ENCODE assay signal across 8 cellular contexts in the genomic region with DNA sequence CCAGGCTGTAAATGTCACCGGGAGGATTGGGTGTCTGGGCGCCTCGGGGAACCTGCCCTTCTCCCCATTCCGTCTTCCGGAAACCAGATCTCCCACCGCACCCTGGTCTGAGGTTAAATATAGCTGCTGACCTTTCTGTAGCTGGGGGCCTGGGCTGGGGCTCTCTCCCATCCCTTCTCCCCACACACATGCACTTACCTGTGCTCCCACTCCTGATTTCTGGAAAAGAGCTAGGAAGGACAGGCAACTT. TPM values are rescaled to one million over a fixed set of nuclear protein-coding genes. Genes with fewer than 3 reads are reported as not detected.
DNase-seq lines count a peak whose midpoint lies in the region; ATAC-seq and TF ChIP-seq lines count a peak whose summit lies in the region.

No MANE protein-coding gene starts in this region.

- H3K36me3 ChIP-seq in cardiac muscle cell = peaks cover 32% of the 10 kb centered on the region
- H3K36me3 ChIP-seq in mesodermal cell (ENCODE audit: control insufficient read depth, insufficient read depth, low read length) = peaks cover 63% of the 10 kb centered on the region
- H3K36me3 ChIP-seq in urinary bladder (ENCODE audit: insufficient read depth) = no peaks in the 10 kb centered on the region

- WGBS in mesodermal cell (ENCODE audit: insufficient coverage in 2 of 2), 2 experiments = 0% methylated on average over 2 to 6 of the region's 6 CpGs
- 4% methylated on average over 6 of the region's 6 CpGs for WGBS in urinary bladder

- no peak for ATAC-seq in Right ventricle myocardium inferior

- POLR2A ChIA-PET in MCF 10A (lab: Yijun Ruan, JAX) = interaction anchor here (0.6 to 7.0 kb wide), 19 partner anchors 12 to 188 kb away, joined by 3 to 74 read pairs (median 7); a partner anchor contains a TSS

- TF ChIP-seq CTCF in cardiac muscle cell (IDR thresholded peaks at IDR 0.05; ENCODE audit: low read depth, low read length) (no peak), MCF 10A (IDR thresholded peaks at IDR 0.05; ENCODE audit: unreplicated experiment) (no peak)

- CTCF ChIA-PET in MCF 10A (lab: Yijun Ruan, JAX) = interaction anchor here (0.6 to 8.2 kb wide), 15 partner anchors 11 to 160 kb away, joined by 3 to 99 read pairs (median 6); a partner anchor contains a TSS

- no peaks in the 10 kb centered on the region for H3K27me3 Mint-ChIP-seq in MCF 10A (ENCODE audit: insufficient read depth, unreplicated experiment)

- no peak for DNase-seq in cardiac muscle cell (ENCODE audit: low read depth in 1 of 2, low spot score in 1 of 2)
- DNase-seq in Right ventricle myocardium inferior (ENCODE audit: missing footprints) = no peak
- DNase-seq in MCF 10A (ENCODE audit: unreplicated experiment) = no peak
- DNase-seq in hepatic stellate cell (ENCODE audit: low spot score) = no peak
- DNase-seq in GM03348 (ENCODE audit: low spot score) = no peak
- DNase-seq in iPS-NIHi11 (ENCODE audit: low spot score) = no peak

- H3K27ac ChIP-seq in cardiac muscle cell (peak overlapping the region; percentile 84), mesodermal cell (ENCODE audit: low read depth, low read length, severe bottlenecking) (peak overlapping the region; percentile 96), urinary bladder (ENCODE audit: low read depth) (peak overlapping the region; percentile 74)

- H3K36me3 Mint-ChIP-seq in MCF 10A (ENCODE audit: insufficient read depth, unreplicated experiment) = peaks cover 56% of the 10 kb centered on the region

- H3K9me3 Mint-ChIP-seq in MCF 10A (ENCODE audit: unreplicated experiment) = no peaks in the 10 kb centered on the region

- H3K4me1 Mint-ChIP-seq in MCF 10A (ENCODE audit: insufficient read depth, unreplicated experiment) = peaks cover 48% of the 10 kb centered on the region

- H3K9me3 ChIP-seq in cardiac muscle cell (ENCODE audit: low read depth) = no peaks in the 10 kb centered on the region
- H3K9me3 ChIP-seq in mesodermal cell (ENCODE audit: control insufficient read depth, low read length) = no peaks in the 10 kb centered on the region

- intact Hi-C loops in Right ventricle myocardium inferior (cut with DNase I) = loop anchor here (5.0 kb wide), 1 partner anchor 113 kb away; no protein-coding TSS in a partner anchor
- intact Hi-C loops in MCF 10A (cut with micrococcal nuclease) = loop anchor here (2.0 to 5.0 kb wide), 3 partner anchors 43 to 198 kb away; a partner anchor contains a TSS

- H3K27ac Mint-ChIP-seq in MCF 10A (ENCODE audit: low read depth, unreplicated experiment) = peak overlapping the region; percentile 95

- H3K4me1 ChIP-seq in cardiac muscle cell (ENCODE audit: low read depth) (peaks cover 31% of the 10 kb centered on the region), mesodermal cell (ENCODE audit: control insufficient read depth, insufficient read depth, low read length, poor library complexity, severe bottlenecking) (peaks cover 46% of the 10 kb centered on the region), urinary bladder (ENCODE audit: insufficient read depth) (no peaks in the 10 kb centered on the region)

- peak overlapping the region; percentile 91 for H3K4me3 ChIP-seq in cardiac muscle cell
- peak overlapping the region; percentile 96 for H3K4me3 ChIP-seq in mesodermal cell (ENCODE audit: extremely low read depth, insufficient read depth, low read length, poor library complexity, severe bottlenecking)
- peak overlapping the region; percentile 83 for H3K4me3 ChIP-seq in urinary bladder (ENCODE audit: low read depth, low read length)

- BruUV-seq in MCF 10A (replicated peaks; lab: Mats Ljungman, UMichigan) = no TSS peak

- H3K27me3 ChIP-seq in cardiac muscle cell = no peaks in the 10 kb centered on the region

- H3K4me3 Mint-ChIP-seq in MCF 10A (ENCODE audit: unreplicated experiment) = peak overlapping the region; percentile 88

RNA-seq across cellular contexts. Expression of a gene that starts 1.3 kb away (rescaled TPM):
- total RNA-seq in cardiac muscle cell (8,013 and 12,904 TPM in 2 replicates), Right ventricle myocardium inferior (4,337 TPM), MCF 10A (2022) (2,995 and 4,097 TPM in 2 replicates), urinary bladder (1,141 TPM)
- polyA plus RNA-seq in cardiac muscle cell (11,564 and 14,299 TPM in 2 replicates), urinary bladder (3,231 TPM)
- 4,059 TPM for polyA plus RNA-seq in mesodermal cell (2013, experiment 1 of 2)
- polyA plus RNA-seq in mesodermal cell (2013, experiment 2 of 2) = 3,444 TPM

RNA-seq across cellular contexts. Expression of a gene that starts 20.2 kb away (rescaled TPM):
- total RNA-seq in cardiac muscle cell = 18.0 and 29.0 TPM in 2 replicates
- polyA plus RNA-seq in cardiac muscle cell = 25.4 and 28.4 TPM in 2 replicates
- total RNA-seq in Right ventricle myocardium inferior = 15.9 TPM
- 0.49 and 1.1 TPM in 2 replicates for total RNA-seq in MCF 10A (2022)
- polyA plus RNA-seq in mesodermal cell (2013, experiment 1 of 2) = 17.7 TPM
- 14.3 TPM for polyA plus RNA-seq in mesodermal cell (2013, experiment 2 of 2)
- 9.7 TPM for total RNA-seq in urinary bladder
- polyA plus RNA-seq in urinary bladder = 31.4 TPM

RNA-seq across cellular contexts. Expression of a gene that starts 32.5 kb away (rescaled TPM):
- total RNA-seq in cardiac muscle cell = 20.4 and 45.5 TPM in 2 replicates
- 36.2 and 38.2 TPM in 2 replicates for polyA plus RNA-seq in cardiac muscle cell
- 16.2 TPM for total RNA-seq in Right ventricle myocardium inferior
- 97.1 and 108 TPM in 2 replicates for total RNA-seq in MCF 10A (2022)
- 34.8 TPM for polyA plus RNA-seq in mesodermal cell (2013, experiment 1 of 2)
- 34.5 TPM for polyA plus RNA-seq in mesodermal cell (2013, experiment 2 of 2)
- 9.0 TPM for total RNA-seq in urinary bladder
- polyA plus RNA-seq in urinary bladder = 18.7 TPM

RNA-seq across cellular contexts. Expression of a gene that starts 41.7 kb away (rescaled TPM):
- total RNA-seq in cardiac muscle cell (134 and 156 TPM in 2 replicates), Right ventricle myocardium inferior (11.6 TPM), MCF 10A (2022) (31.9 and 52.0 TPM in 2 replicates), urinary bladder (30.2 TPM)
- polyA plus RNA-seq in cardiac muscle cell (20.2 and 70.7 TPM in 2 replicates), urinary bladder (19.0 TPM)
- 98.3 TPM for polyA plus RNA-seq in mesodermal cell (2013, experiment 1 of 2)
- polyA plus RNA-seq in mesodermal cell (2013, experiment 2 of 2) = 88.4 TPM

RNA-seq across cellular contexts. Expression of a gene that starts 42.6 kb away (rescaled TPM):
- total RNA-seq in cardiac muscle cell = 75.1 and 104 TPM in 2 replicates
- 279 and 308 TPM in 2 replicates for polyA plus RNA-seq in cardiac muscle cell
- total RNA-seq in Right ventricle myocardium inferior = 278 TPM
- 230 and 314 TPM in 2 replicates for total RNA-seq in MCF 10A (2022)
- 259 TPM for polyA plus RNA-seq in mesodermal cell (2013, experiment 1 of 2)
- 255 TPM for polyA plus RNA-seq in mesodermal cell (2013, experiment 2 of 2)
- total RNA-seq in urinary bladder = 77.0 TPM
- 85.6 TPM for polyA plus RNA-seq in urinary bladder
